ENCODE assay signal across 21 cellular contexts in genomic region chr15:33730815-33731214, GRCh38.
DNase-seq lines count a peak whose midpoint lies in the region; ATAC-seq and TF ChIP-seq lines count a peak whose summit lies in the region.
"Had no signal": no experiment of that assay in that cellular context is flagged by ENCODE, and none has a peak within 500 bp of the region (broad histone marks: within the 10 kb centered on the region; RNA-seq: fewer than 3 reads in every experiment).

No MANE protein-coding gene starts in this region.

- ATAC-seq in GM19468 (IDR thresholded peaks at IDR 0.05; ENCODE audit: extremely low read depth, unreplicated experiment) (peak; percentile 62), HG03175 (IDR thresholded peaks at IDR 0.05; ENCODE audit: unreplicated experiment) (peak; percentile 72)
- ATAC-seq: A549; activated T-helper 17 cell treated with anti-CD3 and anti-CD28 coated beads, Interleukin-2, amount 50 U/mL, for 72 hours; sciatic nerve had no signal

- H3K4me3 ChIP-seq in GM12865 (ENCODE audit: low read depth, low read length) = no peak overlapping the region
- H3K4me3 ChIP-seq: A549, BLaER1, transverse colon had no signal

- DNase-seq in GM12865 (ENCODE audit: low read depth) (peak; percentile 36), NOMO-1 treated with dmso at 0.1 percent for 144 hours (lab: John Stamatoyannopoulos, UW; ENCODE audit: unreplicated experiment) (peak; percentile 41), AG08395 (ENCODE audit: low spot score) (no peak), retina (no peak), NCI-H2029 (lab: John Stamatoyannopoulos, UW) (no peak)
- DNase-seq in activated effector memory CD4-positive, alpha-beta T cell treated with anti-CD3 and anti-CD28 coated beads, Interleukin-2, amount 50 U/mL, for 16 hours = no peak
- DNase-seq: activated CD4-positive, alpha-beta T cell treated with anti-CD3 and anti-CD28 coated beads, Interleukin-2, amount 50 U/mL, for 1 hour; activated naive CD8-positive, alpha-beta T cell treated with anti-CD3 and anti-CD28 coated beads, Interleukin-2, amount 10 ng/mL, durations not matched to agents 7 days and 5 days; erythroblast; hypothalamus; NCI-H2081 treated with DMSO at 0.1 percent for 48 hours; nephron progenitor cell; posterior cingulate gyrus; T-helper 9 cell; transverse colon had no signal

- TF ChIP-seq CTCF in GM12865 (IDR thresholded peaks at IDR 0.05; ENCODE audit: insufficient read depth, low read depth, low read length, missing control alignments) = no peak

Comparison
In these comparisons a context has a peak if more than half of its experiments do, and no peak if none do; other contexts are left out.
1. DNase-seq: peak in GM12865 (single experiment) and NOMO-1 treated with dmso at 0.1 percent for 144 hours (single experiment); none in AG08395 (single experiment), retina (single experiment), NCI-H2029 (single experiment) and activated effector memory CD4-positive, alpha-beta T cell treated with anti-CD3 and anti-CD28 coated beads, Interleukin-2, amount 50 U/mL, for 16 hours (single experiment).